In genomic region chr9:120397453-120397852, GRCh38 we compare ENCODE assay signal across 15 cellular contexts.
"Had no signal": no experiment of that assay in that cellular context is flagged by ENCODE, and none has a peak within 500 bp of the region (broad histone marks: within the 10 kb centered on the region; RNA-seq: fewer than 3 reads in every experiment).

No MANE protein-coding gene starts in this region.

- H3K4me1 ChIP-seq: ascending aorta, tibial nerve had no signal

- H3K4me3 ChIP-seq: ascending aorta, cardiac muscle cell, tibial nerve had no signal

- DNase-seq: activated CD4-positive, alpha-beta T cell treated with anti-CD3 and anti-CD28 coated beads, Interleukin-2, amount 50 U/mL, for 4 hours; activated CD8-positive, alpha-beta memory T cell treated with anti-CD3 and anti-CD28 coated beads, Interleukin-2, amount 10 ng/mL, durations not matched to agents 7 days and 5 days; activated naive CD8-positive, alpha-beta T cell treated with anti-CD3 and anti-CD28 coated beads, Interleukin-2, amount 10 ng/mL, durations not matched to agents 7 days and 5 days; activated T-cell treated with anti-CD3 and anti-CD28 coated beads, Interleukin-2, amount 50 U/mL, for 72 hours; cortex of kidney; effector memory CD4-positive, alpha-beta T cell; hippocampal formation; right cardiac atrium had no signal

- H3K9me3 Mint-ChIP-seq: activated naive CD8-positive, alpha-beta T cell treated with anti-CD3 and anti-CD28 coated beads, Interleukin-2, amount 10 ng/mL, durations not matched to agents 7 days and 5 days; activated T-cell treated with anti-CD3 and anti-CD28 coated beads, Interleukin-2, amount 50 U/mL, for 72 hours; mesothelial cell of epicardium; stimulated activated effector memory CD8-positive, alpha-beta T cell treated with anti-CD3 and anti-CD28 coated beads, Interleukin-12 subunit alpha, Interleukin-12 subunit beta, amount 100 ng/mL, for 72 hours; T-helper 2 cell treated with Interferon-gamma antibody and Interleukin-4, amounts not matched to agents 5 μg/mL and 100 μg/mL, for 36 hours had no signal

- ATAC-seq: activated CD8-positive, alpha-beta memory T cell treated with anti-CD3 and anti-CD28 coated beads, Interleukin-2, amount 10 ng/mL, durations not matched to agents 7 days and 5 days; activated T-cell treated with anti-CD3 and anti-CD28 coated beads, Interleukin-2, amount 50 U/mL, for 72 hours; right cardiac atrium; stimulated activated effector memory CD8-positive, alpha-beta T cell treated with anti-CD3 and anti-CD28 coated beads, Interleukin-12 subunit alpha, Interleukin-12 subunit beta, amount 100 ng/mL, for 72 hours had no signal

- H3K4me3 Mint-ChIP-seq: activated CD8-positive, alpha-beta memory T cell treated with anti-CD3 and anti-CD28 coated beads, Interleukin-2, amount 10 ng/mL, durations not matched to agents 7 days and 5 days; activated naive CD8-positive, alpha-beta T cell treated with anti-CD3 and anti-CD28 coated beads, Interleukin-2, amount 10 ng/mL, durations not matched to agents 7 days and 5 days; activated T-cell treated with anti-CD3 and anti-CD28 coated beads, Interleukin-2, amount 50 U/mL, for 72 hours; mesothelial cell of epicardium; stimulated activated effector memory CD8-positive, alpha-beta T cell treated with anti-CD3 and anti-CD28 coated beads, Interleukin-12 subunit alpha, Interleukin-12 subunit beta, amount 100 ng/mL, for 72 hours; T-helper 2 cell treated with Interferon-gamma antibody and Interleukin-4, amounts not matched to agents 5 μg/mL and 100 μg/mL, for 36 hours had no signal

- H3K27ac Mint-ChIP-seq: activated CD8-positive, alpha-beta memory T cell treated with anti-CD3 and anti-CD28 coated beads, Interleukin-2, amount 10 ng/mL, durations not matched to agents 7 days and 5 days; activated naive CD8-positive, alpha-beta T cell treated with anti-CD3 and anti-CD28 coated beads, Interleukin-2, amount 10 ng/mL, durations not matched to agents 7 days and 5 days; mesothelial cell of epicardium; T-helper 2 cell treated with Interferon-gamma antibody and Interleukin-4, amounts not matched to agents 5 μg/mL and 100 μg/mL, for 36 hours had no signal

- H3K9me3 ChIP-seq: ascending aorta, tibial nerve had no signal

- H3K27me3 Mint-ChIP-seq: activated CD8-positive, alpha-beta memory T cell treated with anti-CD3 and anti-CD28 coated beads, Interleukin-2, amount 10 ng/mL, durations not matched to agents 7 days and 5 days; activated naive CD8-positive, alpha-beta T cell treated with anti-CD3 and anti-CD28 coated beads, Interleukin-2, amount 10 ng/mL, durations not matched to agents 7 days and 5 days had no signal

- H3K27me3 ChIP-seq: ascending aorta, cardiac muscle cell, tibial nerve had no signal

- H3K27ac ChIP-seq: ascending aorta, cardiac muscle cell, epithelial cell of prostate, tibial nerve had no signal
